In genomic region chr3:49294343-49294742, GRCh38 we compare ENCODE assay signal across 23 cellular contexts.
"Had no signal": no experiment of that assay in that cellular context is flagged by ENCODE, and none has a peak within 500 bp of the region (broad histone marks: within the 10 kb centered on the region; RNA-seq: fewer than 3 reads in every experiment).

No MANE protein-coding gene starts in this region.

- H3K4me2 ChIP-seq: smooth muscle cell had no signal

- H3K9me3 ChIP-seq: esophagus muscularis mucosa, mucosa of descending colon, sigmoid colon, suprapubic skin, tibial artery had no signal

- ATAC-seq: activated CD4-positive, alpha-beta T cell treated with anti-CD3 and anti-CD28 coated beads for 36 hours; activated T-cell treated with anti-CD3 and anti-CD28 coated beads, Interleukin-2, amount 50 U/mL, for 72 hours; foreskin keratinocyte; mucosa of descending colon; stimulated activated memory B cell treated with anti-CD40 and anti-IgM and Interleukin-4, amounts not matched to agents 10 μg/mL and 1 μg/mL and 100 μg/mL, for 72 hours had no signal

- H3K4me3 ChIP-seq: coronary artery, esophagus muscularis mucosa, mucosa of descending colon, sigmoid colon, smooth muscle cell, suprapubic skin, tibial artery had no signal

- FAIRE-seq: bronchial epithelial cell had no signal

- DNase-seq: activated CD4-positive, alpha-beta T cell treated with anti-CD3 and anti-CD28 coated beads for 36 hours; activated CD4-positive, alpha-beta T cell treated with anti-CD3 and anti-CD28 coated beads, Interleukin-2, amount 50 U/mL, for 4 hours; activated CD4-positive, CD25-positive, alpha-beta regulatory T cell; activated effector memory CD4-positive, alpha-beta T cell treated with Interleukin-2 at 50 U/mL for 16 hours; activated naive CD4-positive, alpha-beta T cell treated with Interleukin-2 at 50 U/mL for 16 hours; activated T-cell treated with anti-CD3 and anti-CD28 coated beads for 4 hours; activated T-cell treated with anti-CD3 and anti-CD28 coated beads, Interleukin-2, amount 50 U/mL, for 72 hours; anterior cingulate cortex; foreskin keratinocyte; kidney glomerular epithelial cell; mucosa of descending colon; sigmoid colon; stimulated activated CD4-positive, alpha-beta T cell treated with anti-CD3 and anti-CD28 coated beads, Interleukin-1b, Interleukin-23, amount 100 ng/mL, for 48 hours; stimulated activated CD4-positive, alpha-beta T cell treated with anti-CD3 and anti-CD28 coated beads, Interleukin-4, amount 100 ng/mL, for 4 hours; stimulated activated CD8-positive, alpha-beta memory T cell treated with anti-CD3 and anti-CD28 coated beads, Interleukin-4, amount 100 ng/mL, for 48 hours; T-helper 1 cell; tibial artery had no signal

- H3K27me3 ChIP-seq: esophagus muscularis mucosa, foreskin keratinocyte, sigmoid colon, suprapubic skin, tibial artery had no signal

- H3K27ac ChIP-seq: esophagus muscularis mucosa, foreskin keratinocyte, sigmoid colon, suprapubic skin, tibial artery had no signal
